Comparison of ENCODE assay signal across 9 cellular contexts in genomic region chr12:75481774-75482173, GRCh38. TPM values are rescaled to one million over a fixed set of nuclear protein-coding genes. Genes with fewer than 3 reads are reported as not detected.
DNase-seq lines count a peak whose midpoint lies in the region; ATAC-seq and TF ChIP-seq lines count a peak whose summit lies in the region.
"Had no signal": no experiment of that assay in that cellular context is flagged by ENCODE, and none has a peak within 500 bp of the region (broad histone marks: within the 10 kb centered on the region; RNA-seq: fewer than 3 reads in every experiment).

No MANE protein-coding gene starts in this region.

- H4K20me1 ChIP-seq in PC-3 (ENCODE audit: low read length), result no peaks in the 10 kb centered on the region

- H3K4me1 ChIP-seq in PC-3 (ENCODE audit: insufficient read depth, low read length) (peaks cover 32% of the 10 kb centered on the region), esophagus muscularis mucosa (peaks cover 0 to 48% (median 39%) of the 10 kb centered on the region in 4 donors)

- TF ChIP-seq CTCF in PC-3 (conservative IDR thresholded peaks at IDR 0.05; ENCODE audit: low read depth, low read length) (no peak), esophagus muscularis mucosa (IDR thresholded peaks at IDR 0.05) (no peak), GM20000 (IDR thresholded peaks at IDR 0.05; ENCODE audit: extremely low read depth, missing control alignments) (no peak)

- ATAC-seq in PC-3 (no peak), GM18909 (IDR thresholded peaks at IDR 0.05; ENCODE audit: poor library complexity, unreplicated experiment) (no peak)

- WGBS in esophagus muscularis mucosa, result 61% methylated on average over 4 of the region's 4 CpGs

- 0 out of 2 replicates have a peak overlapping the region, but pooled peaks have one; percentile 61 for H3K9ac ChIP-seq in PC-3 (ENCODE audit: low read length)

- H3K79me2 ChIP-seq in PC-3 (ENCODE audit: low read length), result peaks cover 31% of the 10 kb centered on the region

- CTCF ChIA-PET in PC-3 (lab: Charles Lee), result no interaction called here

- H3K4me2 ChIP-seq in PC-3 (ENCODE audit: low read length), result peak overlapping the region; percentile 92

- DNase-seq in PC-3, result no peak
- DNase-seq in esophagus muscularis mucosa (ENCODE audit: extremely low spot score), result no peak
- no peak for DNase-seq in stimulated activated naive CD4-positive, alpha-beta T cell (lab: John Stamatoyannopoulos, UW)
- DNase-seq in GM20000 (ENCODE audit: low spot score), result no peak
- no peak for DNase-seq in UCSD-AML1 (lab: John Stamatoyannopoulos, UW; ENCODE audit: unreplicated experiment)
- DNase-seq: occipital lobe had no signal

- BruUV-seq in PC-3 (replicated peaks; lab: Mats Ljungman, UMichigan), result no TSS peak

- TF ChIP-seq EP300 in esophagus muscularis mucosa (IDR thresholded peaks at IDR 0.05), result no peak

- peak overlapping the region; percentile 72 for H3K4me3 ChIP-seq in GM08714 (ENCODE audit: low read length)
- peak overlapping the region; percentile 67 for H3K4me3 ChIP-seq in PC-3 (ENCODE audit: low read length)
- peak overlapping the region; percentile 44 to 66 (median 59) for H3K4me3 ChIP-seq in esophagus muscularis mucosa
- H3K4me3 ChIP-seq in skin epidermis, result peak overlapping the region; percentile 29 to 42 (median 35)

- no peaks in the 10 kb centered on the region for H3K9me2 ChIP-seq in PC-3 (replicated peaks; ENCODE audit: low read length)

- H3F3A ChIP-seq in PC-3 (ENCODE audit: low read length, unreplicated experiment), result no peaks in the 10 kb centered on the region

- POLR2A ChIA-PET in PC-3 (lab: Charles Lee; ENCODE audit: unreplicated experiment), result no interaction called here

- H3K27me3 ChIP-seq in PC-3 (ENCODE audit: low read length), result no peaks in the 10 kb centered on the region
- no peaks in the 10 kb centered on the region for H3K27me3 ChIP-seq in esophagus muscularis mucosa

- TF ChIP-seq POLR2A in esophagus muscularis mucosa (IDR thresholded peaks at IDR 0.05; ENCODE audit: low read depth), result no peak

- H2AFZ ChIP-seq in PC-3 (ENCODE audit: low read length), result peak overlapping the region; percentile 75; the same call in 1 of the 2 replicates

- no peaks in the 10 kb centered on the region for H3K9me3 ChIP-seq in PC-3 (ENCODE audit: low read length)
- H3K9me3 ChIP-seq in esophagus muscularis mucosa, result no peaks in the 10 kb centered on the region

- H3K36me3 ChIP-seq in PC-3 (ENCODE audit: low read depth, low read length) (no peaks in the 10 kb centered on the region), esophagus muscularis mucosa (no peaks in the 10 kb centered on the region)

- H3K27ac ChIP-seq in PC-3 (ENCODE audit: low read length), result peak overlapping the region; percentile 77; the same call in 1 of the 2 replicates
- H3K27ac ChIP-seq in esophagus muscularis mucosa (replicated peaks in 1 of 4), result peak overlapping the region; percentile 77 to 84 (median 80)
- peak overlapping the region in 18 of 21 experiments; percentile 5 to 90 (median 76) for H3K27ac ChIP-seq in skin epidermis

- intact Hi-C loops in PC-3 (cut with micrococcal nuclease) (loop anchor here (2.0 to 10.0 kb wide), 2 partner anchors 91 to 317 kb away; partner anchors contain the start of gene GLIPR1L2), esophagus muscularis mucosa (cut with DNase I) (loop anchor here (5.0 kb wide), 2 partner anchors 89 to 149 kb away; partner anchors contain the start of genes CAPS2, GLIPR1L1 and GLIPR1L2)

RNA-seq across cellular contexts. Expression of gene GLIPR1, which starts 1.2 kb away (rescaled TPM):
- total RNA-seq in PC-3 (2014; rRNA removed), result 21.3 and 22.2 TPM in 2 replicates
- 10 to 100 TPM; 10.9 to 19.5 (median 15.8) TPM for total RNA-seq in esophagus muscularis mucosa

RNA-seq across cellular contexts. Expression of gene KRR1, which starts 29.6 kb away (rescaled TPM):
- total RNA-seq in PC-3 (2014; rRNA removed), result 49.9 and 68.4 TPM in 2 replicates
- 10 to 100 TPM; 17.9 to 37.4 (median 23.8) TPM for total RNA-seq in esophagus muscularis mucosa
